ENCODE assay signal across 8 cellular contexts in genomic region chrX:110407910-110408545, GRCh38. TPM values are rescaled to one million over a fixed set of nuclear protein-coding genes. Genes with fewer than 3 reads are reported as not detected.
DNase-seq lines count a peak whose midpoint lies in the region; ATAC-seq and TF ChIP-seq lines count a peak whose summit lies in the region.

No MANE protein-coding gene starts in this region.

- H3K27ac ChIP-seq in GM23338 (ENCODE audit: low read depth): no peak overlapping the region

- ATAC-seq in GM23338: peak; percentile 76
- ATAC-seq in GM21737 (IDR thresholded peaks at IDR 0.05; ENCODE audit: unreplicated experiment): no peak

- H3K27ac Mint-ChIP-seq in GM23338 (no peak overlapping the region), type B pancreatic cell (no peak overlapping the region)

- no peak overlapping the region for H3K4me3 ChIP-seq in GM23338

- H3K36me3 ChIP-seq in GM23338 (ENCODE audit: insufficient read depth): no peaks in the 10 kb centered on the region

- no peaks in the 10 kb centered on the region for H3K36me3 Mint-ChIP-seq in GM23338 (ENCODE audit: low read depth)
- H3K36me3 Mint-ChIP-seq in type B pancreatic cell: no peaks in the 10 kb centered on the region

- no peaks in the 10 kb centered on the region for H3K79me2 ChIP-seq in GM23338 (replicated peaks; ENCODE audit: insufficient read depth)

- H3K4me2 ChIP-seq in GM23338: no peak overlapping the region

- H3K9me2 ChIP-seq in GM23338 (ENCODE audit: insufficient read depth): no peaks in the 10 kb centered on the region

- DNase-seq in DMS79 (lab: John Stamatoyannopoulos, UW) (peak; percentile 33), GM23338 (ENCODE audit: low spot score) (peak; percentile 80), NCI-H2107 treated with DMSO at 0.1 percent for 48 hours (lab: John Stamatoyannopoulos, UW; ENCODE audit: unreplicated experiment) (peak; percentile 76), dedifferentiated amniotic fluid mesenchymal stem cell (ENCODE audit: extremely low spot score) (peak; percentile 50), lung microvascular endothelial cell (ENCODE audit: low read depth in 2 of 2) (peak; percentile 59 to 70), type B pancreatic cell (ENCODE audit: extremely low spot score, unreplicated experiment) (peak; percentile 75)
- peak; percentile 38 for DNase-seq in activated CD4-positive, CD25-positive, alpha-beta regulatory T cell treated with anti-CD3 and anti-CD28 coated beads, Interleukin-2, amount 50 U/mL, for 72 hours

- peaks cover 2% of the 10 kb centered on the region for H3K27me3 Mint-ChIP-seq in GM23338 (ENCODE audit: insufficient read depth, low read depth, poor library complexity)
- H3K27me3 Mint-ChIP-seq in type B pancreatic cell: peaks cover 2% of the 10 kb centered on the region

- H3K9me3 Mint-ChIP-seq in GM23338: no peaks in the 10 kb centered on the region
- H3K9me3 Mint-ChIP-seq in type B pancreatic cell: no peaks in the 10 kb centered on the region

- no peaks in the 10 kb centered on the region for H3F3A ChIP-seq in GM23338 (replicated peaks; ENCODE audit: low read depth)

- no peaks in the 10 kb centered on the region for H3K4me1 ChIP-seq in GM23338 (ENCODE audit: insufficient read depth)

- no peaks in the 10 kb centered on the region for H3K27me3 ChIP-seq in GM23338 (ENCODE audit: insufficient read depth)

- no peaks in the 10 kb centered on the region for H4K20me1 ChIP-seq in GM23338 (replicated peaks; ENCODE audit: insufficient read depth)

- H2AFZ ChIP-seq in GM23338: no peak overlapping the region

- H3K4me3 Mint-ChIP-seq in GM23338 (no peak overlapping the region), type B pancreatic cell (no peak overlapping the region)

- H3K4me1 Mint-ChIP-seq in GM23338 (peaks cover 11% of the 10 kb centered on the region; the same call in 1 of the 3 replicates), type B pancreatic cell (ENCODE audit: unreplicated experiment) (peaks cover 26% of the 10 kb centered on the region)

- TF ChIP-seq CTCF in GM23338 (conservative IDR thresholded peaks at IDR 0.05; ENCODE audit: low read depth in 2 of 2) (peak; percentile 62 to 78), type B pancreatic cell (conservative IDR thresholded peaks at IDR 0.05) (peak; percentile 92)

TF ChIP-seq in GM23338, 12 proteins besides CTCF, POLR2A, EP300 and RAD21:
- TF ChIP-seq EZH2 (IDR thresholded peaks at IDR 0.05; ENCODE audit: low read depth, unreplicated experiment): no peak

RNA-seq across cellular contexts. Expression of gene RTL9, which starts 49.4 kb away (rescaled TPM):
- total RNA-seq in GM23338 (2014; rRNA removed; shearing (Covaris generic)): 0.19 and 0.31 TPM in 2 replicates
- not detected in 2 replicates for polyA plus RNA-seq in GM23338 (2016; fragmentation: Nextera tagmentation; extraction: Ambion mirVana)
- total RNA-seq in lung microvascular endothelial cell: not detected in 2 replicates
- 0.39 and 0.45 TPM in 2 replicates for total RNA-seq in type B pancreatic cell (ENCODE audit: low replicate concordance)
